8 cellular contexts compared by ENCODE assay signal in the genomic region with DNA sequence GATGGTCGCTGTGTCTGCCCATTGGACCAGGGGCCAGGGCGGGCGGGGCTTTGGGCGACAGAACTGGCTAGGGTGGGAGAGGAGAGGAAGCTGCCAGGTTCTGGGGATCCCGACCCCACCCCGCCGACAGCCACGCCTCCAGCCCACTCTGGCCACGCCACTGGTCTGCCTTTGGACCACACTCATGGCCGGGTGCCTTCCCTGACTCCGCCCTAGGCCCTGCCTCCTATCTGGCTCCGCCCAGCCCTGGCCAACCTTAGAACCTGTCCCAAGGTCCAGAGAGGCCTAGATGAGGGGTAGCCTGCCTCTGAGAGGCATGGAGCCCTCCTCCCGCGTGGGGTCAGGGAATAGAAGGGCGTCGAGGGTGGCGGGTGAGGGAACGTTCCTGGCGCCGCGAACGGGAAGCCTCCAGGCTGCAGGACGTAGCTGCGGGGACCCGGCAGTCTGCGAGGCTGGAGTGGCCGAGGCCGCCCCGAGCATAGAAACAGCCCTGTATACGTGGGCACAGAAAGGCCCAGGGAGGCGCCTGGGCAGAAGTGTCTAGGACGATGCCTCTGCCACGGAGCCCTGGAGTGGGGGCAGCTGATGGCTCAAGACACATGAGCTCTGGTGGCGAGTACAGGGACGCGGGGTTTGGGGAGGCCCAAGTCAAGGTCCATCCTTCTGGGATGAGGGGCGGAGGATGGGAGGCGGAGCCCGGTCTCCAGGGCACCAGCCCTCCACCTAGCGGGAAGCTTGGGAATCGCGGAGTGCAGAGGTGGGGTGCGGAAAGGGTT. TPM values are rescaled to one million over a fixed set of nuclear protein-coding genes. Genes with fewer than 3 reads are reported as not detected.
DNase-seq lines count a peak whose midpoint lies in the region; ATAC-seq, FAIRE-seq and TF ChIP-seq lines count a peak whose summit lies in the region.

No MANE protein-coding gene starts in this region.

- H3K9me1 ChIP-seq in keratinocyte (ENCODE audit: control insufficient read depth, extremely low read depth, insufficient read depth, low read length): peaks cover 4% of the 10 kb centered on the region

- H3K4me1 ChIP-seq in HUES64 (ENCODE audit: insufficient read depth, low read length): peaks cover 11% of the 10 kb centered on the region; the same call in 1 of the 2 replicates
- peaks cover 48% of the 10 kb centered on the region for H3K4me1 ChIP-seq in keratinocyte (ENCODE audit: control insufficient read depth, extremely low read depth, insufficient read depth, low read length)
- H3K4me1 ChIP-seq in skeletal muscle tissue (ENCODE audit: control insufficient read depth in 3 of 3, insufficient read depth in 3 of 3, low read length in 3 of 3): peaks cover 21 to 38% (median 24%) of the 10 kb centered on the region in 3 donors

- H3K79me2 ChIP-seq in keratinocyte (ENCODE audit: control insufficient read depth, insufficient read depth, low read length): no peaks in the 10 kb centered on the region

- dilution Hi-C loops in keratinocyte (cut with MboI; ENCODE audit: extremely low pct_ligation_motif_present, low sequenced_read_pairs): no loop called here

- H3K9ac ChIP-seq in HUES64 (ENCODE audit: low read depth, low read length): no peak overlapping the region
- no peak overlapping the region for H3K9ac ChIP-seq in keratinocyte (ENCODE audit: control insufficient read depth, extremely low read depth, insufficient read depth, low read length)
- peak overlapping the region; percentile 75 to 87 (median 77) for H3K9ac ChIP-seq in skeletal muscle tissue (ENCODE audit: low read depth in 1 of 3, low read length in 3 of 3)

- DNase-seq in SW480 (ENCODE audit: low spot score) (peak; percentile 91), choroid plexus epithelial cell (ENCODE audit: low read depth) (peak; percentile 92), keratinocyte (ENCODE audit: low read depth, low spot score) (no peak), NCI-H1048 (lab: John Stamatoyannopoulos, UW) (no peak)

- H3K27me3 ChIP-seq in HUES64 (ENCODE audit: insufficient read depth, low read length) (no peaks in the 10 kb centered on the region; the same call in 1 of the 2 replicates), keratinocyte (ENCODE audit: control insufficient read depth, extremely low read depth, insufficient read depth, low read length) (no peaks in the 10 kb centered on the region), skeletal muscle tissue (ENCODE audit: control insufficient read depth in 3 of 3, insufficient read depth in 3 of 3, low read length in 3 of 3) (peaks cover 0 to 5% (median 0%) of the 10 kb centered on the region in 3 donors)

- H4K20me1 ChIP-seq in keratinocyte (ENCODE audit: control insufficient read depth, extremely low read depth, insufficient read depth, low read length): no peaks in the 10 kb centered on the region

- 2% methylated on average over 43 of the region's 43 CpGs for WGBS in HUES64

- H2AFZ ChIP-seq in keratinocyte (ENCODE audit: control insufficient read depth, low read length): no peak overlapping the region

- peak; percentile 88 for TF ChIP-seq CTCF in choroid plexus epithelial cell (conservative IDR thresholded peaks at IDR 0.05; ENCODE audit: low read depth, low read length)
- peak; percentile 71 to 94 (median 81) for TF ChIP-seq CTCF in keratinocyte (optimal IDR thresholded peaks at IDR 0.05 in 1 of 3, IDR thresholded peaks at IDR 0.05 in 1 of 3, conservative IDR thresholded peaks at IDR 0.05 in 1 of 3; ENCODE audit: extremely low read depth in 1 of 3, insufficient read depth in 2 of 3, low read length in 3 of 3)

- H3K27ac ChIP-seq in HUES64 (ENCODE audit: low read depth, low read length) (no peak overlapping the region), keratinocyte (ENCODE audit: control insufficient read depth, insufficient read depth, low read length) (no peak overlapping the region), skeletal muscle tissue (ENCODE audit: low read depth, low read length) (peak overlapping the region; percentile 96)

- FAIRE-seq in G401.6 (lab: Jason Lieb, UNC) (peak; percentile 96), keratinocyte (lab: Jason Lieb, UNC) (no peak)

- H3K9me3 ChIP-seq in HUES64 (ENCODE audit: insufficient read depth, low read depth, low read length) (no peaks in the 10 kb centered on the region), keratinocyte (ENCODE audit: control insufficient read depth, low read depth, low read length) (no peaks in the 10 kb centered on the region), skeletal muscle tissue (ENCODE audit: control insufficient read depth in 3 of 3, low read length in 3 of 3) (no peaks in the 10 kb centered on the region)

- H3K4me3 ChIP-seq in HUES64 (ENCODE audit: low read length) (peak overlapping the region; percentile 63), choroid plexus epithelial cell (ENCODE audit: low read depth, low read length) (peak overlapping the region; percentile 56), keratinocyte (ENCODE audit: control insufficient read depth in 2 of 3, extremely low read depth in 1 of 3, insufficient read depth in 2 of 3, low read depth in 1 of 3, low read length in 3 of 3) (no peak overlapping the region), skeletal muscle tissue (ENCODE audit: low read length in 3 of 3) (peak overlapping the region; percentile 69 to 84 (median 78))

- H3K4me2 ChIP-seq in keratinocyte (ENCODE audit: control insufficient read depth, extremely low read depth, insufficient read depth, low read depth, low read length): peak overlapping the region; percentile 14

- no peaks in the 10 kb centered on the region for H3K36me3 ChIP-seq in HUES64 (ENCODE audit: insufficient read depth, low read length)
- H3K36me3 ChIP-seq in keratinocyte (ENCODE audit: control insufficient read depth in 2 of 2, extremely low read depth in 1 of 2, insufficient read depth in 2 of 2, low read length in 2 of 2): no peaks in the 10 kb centered on the region
- H3K36me3 ChIP-seq in skeletal muscle tissue (ENCODE audit: control insufficient read depth in 3 of 3, insufficient read depth in 3 of 3, low read length in 3 of 3): no peaks in the 10 kb centered on the region

- no peak for ATAC-seq in HG03521 (IDR thresholded peaks at IDR 0.05; ENCODE audit: unreplicated experiment)

RNA-seq across cellular contexts. Expression of gene COL16A1, which starts 11.5 kb away (rescaled TPM):
- polyA plus RNA-seq in HUES64 (2013, experiment 1 of 2): 4.0 TPM
- 3.9 TPM for polyA plus RNA-seq in HUES64 (2013, experiment 2 of 2)
- 31.2 to 75.5 TPM (median 43.4 TPM) in 3 replicates for polyA plus RNA-seq in keratinocyte
- polyA plus RNA-seq in keratinocyte (2011; ENCODE audit: low read depth): 39.2 TPM
- polyA plus RNA-seq in keratinocyte (2011; cell fraction: cytosol; rRNA removed): 5.4 and 11.0 TPM in 2 replicates
- polyA plus RNA-seq in keratinocyte (2011; cell fraction: nucleus; rRNA removed): 155 and 217 TPM in 2 replicates
- polyA plus RNA-seq in keratinocyte (2012; ENCODE audit: low replicate concordance): 49.0 and 79.2 TPM in 2 replicates
- 55.1 to 84.1 TPM (median 79.1 TPM) in 3 replicates for polyA minus RNA-seq in keratinocyte
- 33.4 TPM for polyA minus RNA-seq in keratinocyte (2011; cell fraction: cytosol; rRNA and poly(A)+ RNA removed)
- 157 and 192 TPM in 2 replicates for polyA minus RNA-seq in keratinocyte (2011; cell fraction: nucleus; rRNA and poly(A)+ RNA removed)
- total RNA-seq in skeletal muscle tissue: 91.9 TPM

RNA-seq across cellular contexts. Expression of gene ADGRB2, which starts 48.9 kb away (rescaled TPM):
- polyA plus RNA-seq in HUES64 (2013, experiment 1 of 2): 10.8 TPM
- polyA plus RNA-seq in HUES64 (2013, experiment 2 of 2): 11.2 TPM
- 0.68 to 1.6 TPM (median 0.96 TPM) in 3 replicates for polyA plus RNA-seq in keratinocyte
- 1.3 TPM for polyA plus RNA-seq in keratinocyte (2011; ENCODE audit: low read depth)
- polyA plus RNA-seq in keratinocyte (2011; cell fraction: cytosol; rRNA removed): 0.29 and 0.51 TPM in 2 replicates
- 2.4 and 5.0 TPM in 2 replicates for polyA plus RNA-seq in keratinocyte (2011; cell fraction: nucleus; rRNA removed)
- 1.0 and 1.7 TPM in 2 replicates for polyA plus RNA-seq in keratinocyte (2012; ENCODE audit: low replicate concordance)
- polyA minus RNA-seq in keratinocyte: 0.86 to 2.8 TPM (median 1.7 TPM) in 3 replicates
- 2.3 TPM for polyA minus RNA-seq in keratinocyte (2011; cell fraction: cytosol; rRNA and poly(A)+ RNA removed)
- 2.3 and 2.8 TPM in 2 replicates for polyA minus RNA-seq in keratinocyte (2011; cell fraction: nucleus; rRNA and poly(A)+ RNA removed)
- total RNA-seq in skeletal muscle tissue: 6.3 TPM

Comparison
In these comparisons a context has a peak if more than half of its experiments do, and no peak if none do; other contexts are left out.
1. H3K4me3 ChIP-seq: peak in HUES64 (single experiment), choroid plexus epithelial cell (single experiment) and skeletal muscle tissue (3 of 3); none in keratinocyte (0 of 3).
2. H3K9ac ChIP-seq: peak in skeletal muscle tissue (3 of 3); none in HUES64 (single experiment) and keratinocyte (single experiment).
3. DNase-seq: peak in SW480 (single experiment) and choroid plexus epithelial cell (single experiment); none in keratinocyte (single experiment) and NCI-H1048 (single experiment).